ENCODE assay signal across 8 cellular contexts in genomic region chr16:58196898-58197313, GRCh38. TPM values are rescaled to one million over a fixed set of nuclear protein-coding genes. Genes with fewer than 3 reads are reported as not detected.
DNase-seq lines count a peak whose midpoint lies in the region; ATAC-seq and TF ChIP-seq lines count a peak whose summit lies in the region.

No MANE protein-coding gene starts in this region.

- no peak for TF ChIP-seq POLR2A in NB4 (IDR thresholded peaks at IDR 0.05; ENCODE audit: extremely low read depth, insufficient read length)

- H3K4me3 ChIP-seq in NB4 (ENCODE audit: low read depth, low read length) (peak overlapping the region; percentile 83), coronary artery (peak overlapping the region; percentile 96), mononuclear cell (ENCODE audit: low read length) (peak overlapping the region; percentile 46)

- peaks cover 1% of the 10 kb centered on the region for H3K27me3 ChIP-seq in mononuclear cell (ENCODE audit: insufficient read depth, low read length)

- DNase-seq in EL (peak; percentile 11), NB4 (ENCODE audit: low read depth) (peak; percentile 22), coronary artery (ENCODE audit: low spot score) (no peak), NCI-H2107 (lab: John Stamatoyannopoulos, UW) (no peak), GM13976 (ENCODE audit: low spot score) (no peak)
- no peak for DNase-seq in stimulated activated naive CD4-positive, alpha-beta T cell (lab: John Stamatoyannopoulos, UW)

- peaks cover 20% of the 10 kb centered on the region for H3K4me1 ChIP-seq in mononuclear cell (ENCODE audit: insufficient read depth, low read length)

- in situ Hi-C loops in GM13976 (cut with MboI; ENCODE audit: low sequenced_read_pairs, unreplicated experiment), result no loop called here

- ATAC-seq in HG02885 (IDR thresholded peaks at IDR 0.05; ENCODE audit: poor library complexity, unreplicated experiment), result no peak

- H3K9me3 ChIP-seq in mononuclear cell (ENCODE audit: low read depth, low read length), result no peaks in the 10 kb centered on the region

- TF ChIP-seq CTCF in NB4 (IDR thresholded peaks at IDR 0.05; ENCODE audit: low read depth, low read length), result no peak
- TF ChIP-seq CTCF in coronary artery (IDR thresholded peaks at IDR 0.05), result no peak
- no peak for TF ChIP-seq CTCF in GM13976 (IDR thresholded peaks at IDR 0.05; ENCODE audit: borderline replicate concordance, control extremely low read depth, extremely low read depth, insufficient read depth, missing control alignments)

- no peak overlapping the region for H3K27ac ChIP-seq in coronary artery

RNA-seq across cellular contexts. Expression of gene CSNK2A2, which starts 1.0 kb away (rescaled TPM):
- 34.9 TPM for total RNA-seq in mononuclear cell

Comparison
In these comparisons a context has a peak if more than half of its experiments do, and no peak if none do; other contexts are left out.
1. DNase-seq: peak in EL (single experiment) and NB4 (single experiment); none in coronary artery (single experiment), NCI-H2107 (single experiment), GM13976 (single experiment) and stimulated activated naive CD4-positive, alpha-beta T cell (0 of 6).
2. H3K4me3 ChIP-seq: peak in every context shown above with its lines; median percentile 96 in coronary artery; 83 in NB4; 46 in mononuclear cell.